Comparison of ENCODE assay signal across 20 cellular contexts in the genomic region with DNA sequence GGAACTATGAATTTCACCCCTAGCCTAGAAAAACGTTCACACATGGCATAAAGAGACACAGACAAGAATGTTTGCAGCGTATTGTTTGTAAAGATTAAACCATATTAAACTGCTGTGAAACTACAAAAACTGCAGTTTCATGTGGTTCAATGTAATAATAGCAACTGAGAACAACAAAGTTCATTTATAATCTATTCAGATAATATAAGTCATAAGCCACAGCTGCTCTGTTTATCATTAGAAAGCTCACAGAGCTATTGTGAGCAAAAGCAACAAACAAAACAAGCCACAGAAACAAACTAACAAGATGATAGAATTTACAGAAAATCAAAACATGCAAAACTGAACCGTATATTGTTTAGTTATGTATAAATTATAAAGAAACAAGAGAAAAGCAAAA.
DNase-seq lines count a peak whose midpoint lies in the region; ATAC-seq, FAIRE-seq and TF ChIP-seq lines count a peak whose summit lies in the region.
"Had no signal": no experiment of that assay in that cellular context is flagged by ENCODE, and none has a peak within 500 bp of the region (broad histone marks: within the 10 kb centered on the region; RNA-seq: fewer than 3 reads in every experiment).

No MANE protein-coding gene starts in this region.

- no peaks in the 10 kb centered on the region for H3K4me1 Mint-ChIP-seq in activated CD8-positive, alpha-beta T cell treated with anti-CD3 and anti-CD28 coated beads, Interleukin-2, amount 10 ng/mL, durations not matched to agents 7 days and 5 days (ENCODE audit: low read depth)
- H3K4me1 Mint-ChIP-seq: activated CD4-positive, alpha-beta memory T cell treated with anti-CD3 and anti-CD28 coated beads, Interleukin-2, amount 10 ng/mL, durations not matched to agents 7 days and 5 days; B cell had no signal

- H3K4me3 Mint-ChIP-seq in activated CD8-positive, alpha-beta T cell treated with anti-CD3 and anti-CD28 coated beads, Interleukin-2, amount 10 ng/mL, durations not matched to agents 7 days and 5 days, result no peak overlapping the region
- H3K4me3 Mint-ChIP-seq: activated CD4-positive, alpha-beta memory T cell treated with anti-CD3 and anti-CD28 coated beads, Interleukin-2, amount 10 ng/mL, durations not matched to agents 7 days and 5 days; B cell had no signal

- ATAC-seq in HG02588 (IDR thresholded peaks at IDR 0.05; ENCODE audit: unreplicated experiment) (peak; percentile 63), HG03159 (IDR thresholded peaks at IDR 0.05; ENCODE audit: unreplicated experiment) (peak; percentile 92), body of pancreas (no peak)
- ATAC-seq in activated CD8-positive, alpha-beta T cell treated with anti-CD3 and anti-CD28 coated beads, Interleukin-2, amount 10 ng/mL, durations not matched to agents 7 days and 5 days, result no peak
- ATAC-seq: left lung had no signal

- H3K27ac ChIP-seq in body of pancreas, result no peak overlapping the region
- H3K27ac ChIP-seq: left lung, SJSA1 had no signal

- TF ChIP-seq POLR2A in body of pancreas (IDR thresholded peaks at IDR 0.05), result no peak

- TF ChIP-seq CTCF in body of pancreas (IDR thresholded peaks at IDR 0.05), result no peak

- no peaks in the 10 kb centered on the region for H3K9me3 Mint-ChIP-seq in activated CD8-positive, alpha-beta T cell treated with anti-CD3 and anti-CD28 coated beads, Interleukin-2, amount 10 ng/mL, durations not matched to agents 7 days and 5 days (ENCODE audit: insufficient read depth)
- H3K9me3 Mint-ChIP-seq: activated CD4-positive, alpha-beta memory T cell treated with anti-CD3 and anti-CD28 coated beads, Interleukin-2, amount 10 ng/mL, durations not matched to agents 7 days and 5 days had no signal

- DNase-seq in GM19239 (ENCODE audit: insufficient read length, low spot score), result no peak
- DNase-seq in foreskin melanocyte, result peak; percentile 66
- DNase-seq in activated CD8-positive, alpha-beta T cell treated with anti-CD3 and anti-CD28 coated beads, Interleukin-2, amount 10 ng/mL, durations not matched to agents 7 days and 5 days, result no peak
- DNase-seq in NCI-H2171 treated with DMSO at 0.1 percent for 48 hours (lab: John Stamatoyannopoulos, UW), result no peak
- no peak for DNase-seq in body of pancreas
- DNase-seq: activated CD4-positive, alpha-beta memory T cell treated with anti-CD3 and anti-CD28 coated beads, Interleukin-2, amount 10 ng/mL, durations not matched to agents 7 days and 5 days; caudate nucleus; DMS153; HCEC 1CT; Kasumi-1; left lung; NCI-H1436 treated with DMSO at 0.1 percent for 48 hours; NCI-H510A; stimulated activated naive CD4-positive, alpha-beta T cell treated with Interleukin-2 at 50 U/mL for 16 hours had no signal

- no peaks in the 10 kb centered on the region for H3K36me3 ChIP-seq in body of pancreas (replicated peaks in 1 of 2; ENCODE audit: insufficient read depth in 1 of 2, low read depth in 2 of 2)
- H3K36me3 ChIP-seq: left lung, SJSA1 had no signal

- peak; percentile 69 for FAIRE-seq in GM19239 (lab: Jason Lieb, UNC)
- FAIRE-seq: TTC549, urothelium cell line had no signal

- no peaks in the 10 kb centered on the region for H3K4me1 ChIP-seq in body of pancreas

- H3K27me3 Mint-ChIP-seq in activated CD8-positive, alpha-beta T cell treated with anti-CD3 and anti-CD28 coated beads, Interleukin-2, amount 10 ng/mL, durations not matched to agents 7 days and 5 days (ENCODE audit: low read depth), result peaks cover 5% of the 10 kb centered on the region
- H3K27me3 Mint-ChIP-seq: activated CD4-positive, alpha-beta memory T cell treated with anti-CD3 and anti-CD28 coated beads, Interleukin-2, amount 10 ng/mL, durations not matched to agents 7 days and 5 days; B cell had no signal

- H3K4me3 ChIP-seq in body of pancreas, result no peak overlapping the region
- H3K4me3 ChIP-seq: left lung, SJSA1 had no signal

- CTCF ChIA-PET in activated CD8-positive, alpha-beta T cell treated with anti-CD3 and anti-CD28 coated beads, Interleukin-2, amount 10 ng/mL, durations not matched to agents 7 days and 5 days (lab: Charles Lee), result no interaction called here

- no peaks in the 10 kb centered on the region for H3K36me3 Mint-ChIP-seq in activated CD8-positive, alpha-beta T cell treated with anti-CD3 and anti-CD28 coated beads, Interleukin-2, amount 10 ng/mL, durations not matched to agents 7 days and 5 days (ENCODE audit: low read depth)

- POLR2A ChIA-PET in activated CD8-positive, alpha-beta T cell treated with anti-CD3 and anti-CD28 coated beads, Interleukin-2, amount 10 ng/mL, durations not matched to agents 7 days and 5 days (lab: Charles Lee), result no interaction called here

- H3K9me3 ChIP-seq in body of pancreas, result no peaks in the 10 kb centered on the region
- H3K9me3 ChIP-seq: left lung, SJSA1 had no signal

- 63 to 74% methylated on average over 3 of the region's 3 CpGs for WGBS in body of pancreas, 2 donors

- no peaks in the 10 kb centered on the region for H3K27me3 ChIP-seq in body of pancreas
- H3K27me3 ChIP-seq: left lung, SJSA1 had no signal

- intact Hi-C loops in body of pancreas (cut with DNase I), result no loop called here

- no peak overlapping the region for H3K27ac Mint-ChIP-seq in activated CD8-positive, alpha-beta T cell treated with anti-CD3 and anti-CD28 coated beads, Interleukin-2, amount 10 ng/mL, durations not matched to agents 7 days and 5 days
- H3K27ac Mint-ChIP-seq: activated CD4-positive, alpha-beta memory T cell treated with anti-CD3 and anti-CD28 coated beads, Interleukin-2, amount 10 ng/mL, durations not matched to agents 7 days and 5 days; B cell had no signal

Comparison
In these comparisons a context has a peak if more than half of its experiments do, and no peak if none do; other contexts are left out.
1. ATAC-seq: peak in HG02588 (single experiment) and HG03159 (single experiment); none in activated CD8-positive, alpha-beta T cell treated with anti-CD3 and anti-CD28 coated beads, Interleukin-2, amount 10 ng/mL, durations not matched to agents 7 days and 5 days (single experiment) and body of pancreas (single experiment).